ENCODE assay signal across 8 cellular contexts in genomic region chr19:2474232-2475017, GRCh38. TPM values are rescaled to one million over a fixed set of nuclear protein-coding genes. Genes with fewer than 3 reads are reported as not detected.
A peak's percentile ranks its signal among the peaks of the same experiment; 100 is the strongest.
DNase-seq lines count a peak whose midpoint lies in the region; ATAC-seq and TF ChIP-seq lines count a peak whose summit lies in the region.

No MANE protein-coding gene starts in this region.

- peaks cover 3% of the 10 kb centered on the region for H3K27me3 Mint-ChIP-seq in activated CD4-positive, alpha-beta memory T cell treated with anti-CD3 and anti-CD28 coated beads, Interleukin-2, amount 10 ng/mL, durations not matched to agents 7 days and 5 days

- CTCF ChIA-PET in activated CD4-positive, alpha-beta memory T cell treated with anti-CD3 and anti-CD28 coated beads, Interleukin-2, amount 10 ng/mL, durations not matched to agents 7 days and 5 days (lab: Charles Lee), result interaction anchor here (0.6 to 6.9 kb wide), 13 partner anchors 17 to 319 kb away, joined by 3 to 130 read pairs (median 6); partner anchors contain the start of gene LMNB2

- peak overlapping the region; percentile 76 for H3K4me3 Mint-ChIP-seq in activated CD4-positive, alpha-beta memory T cell treated with anti-CD3 and anti-CD28 coated beads, Interleukin-2, amount 10 ng/mL, durations not matched to agents 7 days and 5 days

- ATAC-seq in HG03097 (IDR thresholded peaks at IDR 0.05; ENCODE audit: low FRiP score, unreplicated experiment), result peak; percentile 34

- POLR2A ChIA-PET in activated CD4-positive, alpha-beta memory T cell treated with anti-CD3 and anti-CD28 coated beads, Interleukin-2, amount 10 ng/mL, durations not matched to agents 7 days and 5 days (lab: Charles Lee), result interaction anchor here (0.7 to 7.1 kb wide), 10 partner anchors 11 to 163 kb away, joined by 5 to 220 read pairs (median 38); partner anchors contain the start of gene TIMM13

- H3K4me1 Mint-ChIP-seq in activated CD4-positive, alpha-beta memory T cell treated with anti-CD3 and anti-CD28 coated beads, Interleukin-2, amount 10 ng/mL, durations not matched to agents 7 days and 5 days, result peaks cover 19% of the 10 kb centered on the region

- H3K36me3 Mint-ChIP-seq in activated CD4-positive, alpha-beta memory T cell treated with anti-CD3 and anti-CD28 coated beads, Interleukin-2, amount 10 ng/mL, durations not matched to agents 7 days and 5 days (ENCODE audit: low read depth), result peaks cover 27% of the 10 kb centered on the region

- no peaks in the 10 kb centered on the region for H3K9me3 Mint-ChIP-seq in activated CD4-positive, alpha-beta memory T cell treated with anti-CD3 and anti-CD28 coated beads, Interleukin-2, amount 10 ng/mL, durations not matched to agents 7 days and 5 days

- no peak overlapping the region for H3K27ac Mint-ChIP-seq in activated CD4-positive, alpha-beta memory T cell treated with anti-CD3 and anti-CD28 coated beads, Interleukin-2, amount 10 ng/mL, durations not matched to agents 7 days and 5 days

- peak; percentile 51 for DNase-seq in NCI-H748 treated with DMSO at 0.1 percent for 48 hours (lab: John Stamatoyannopoulos, UW)
- peak; percentile 88 for DNase-seq in activated CD4-positive, alpha-beta memory T cell treated with anti-CD3 and anti-CD28 coated beads, Interleukin-2, amount 10 ng/mL, durations not matched to agents 7 days and 5 days
- DNase-seq in ecto neural progenitor cell (ENCODE audit: low spot score), result peak; percentile 93
- peak; percentile 89 to 91 for DNase-seq in lung microvascular endothelial cell (ENCODE audit: low read depth in 2 of 2)
- DNase-seq in stimulated activated CD4-positive, alpha-beta T cell treated with anti-CD3 and anti-CD28 coated beads, TNF-alpha, amount 100 ng/mL, for 24 hours (ENCODE audit: low read depth in 3 of 3), result peak; percentile 81 to 89 (median 85)
- no peak for DNase-seq in OCI-M2 (lab: John Stamatoyannopoulos, UW; ENCODE audit: unreplicated experiment)

- peak overlapping the region; percentile 84 for H3K4me3 ChIP-seq in GM12875 (ENCODE audit: low read depth, low read length)

- peak; percentile 86 for TF ChIP-seq CTCF in GM12875 (IDR thresholded peaks at IDR 0.05; ENCODE audit: borderline replicate concordance, insufficient read depth, low read depth, low read length)

RNA-seq across cellular contexts. Expression of gene GADD45B, which starts 1.5 kb away (rescaled TPM):
- 10 to 100 TPM; 52.2 to 54.3 TPM for total RNA-seq in activated CD4-positive, alpha-beta memory T cell treated with anti-CD3 and anti-CD28 coated beads, Interleukin-2, amount 10 ng/mL, durations not matched to agents 7 days and 5 days
- total RNA-seq in lung microvascular endothelial cell, result 49.5 and 175 TPM in 2 replicates

RNA-seq across cellular contexts. Expression of gene LMNB2, which starts 17.7 kb away (rescaled TPM):
- total RNA-seq in activated CD4-positive, alpha-beta memory T cell treated with anti-CD3 and anti-CD28 coated beads, Interleukin-2, amount 10 ng/mL, durations not matched to agents 7 days and 5 days, result 10 to 100 TPM; 92.9 to 96.6 TPM
- total RNA-seq in lung microvascular endothelial cell, result 50.6 and 51.9 TPM in 2 replicates

RNA-seq across cellular contexts. Expression of gene TIMM13, which starts 47.0 kb away (rescaled TPM):
- 10 to 100 TPM; 44.5 to 47.4 TPM for total RNA-seq in activated CD4-positive, alpha-beta memory T cell treated with anti-CD3 and anti-CD28 coated beads, Interleukin-2, amount 10 ng/mL, durations not matched to agents 7 days and 5 days
- 38.6 and 46.2 TPM in 2 replicates for total RNA-seq in lung microvascular endothelial cell
